Comparison of ENCODE assay signal across 15 cellular contexts in the genomic region with DNA sequence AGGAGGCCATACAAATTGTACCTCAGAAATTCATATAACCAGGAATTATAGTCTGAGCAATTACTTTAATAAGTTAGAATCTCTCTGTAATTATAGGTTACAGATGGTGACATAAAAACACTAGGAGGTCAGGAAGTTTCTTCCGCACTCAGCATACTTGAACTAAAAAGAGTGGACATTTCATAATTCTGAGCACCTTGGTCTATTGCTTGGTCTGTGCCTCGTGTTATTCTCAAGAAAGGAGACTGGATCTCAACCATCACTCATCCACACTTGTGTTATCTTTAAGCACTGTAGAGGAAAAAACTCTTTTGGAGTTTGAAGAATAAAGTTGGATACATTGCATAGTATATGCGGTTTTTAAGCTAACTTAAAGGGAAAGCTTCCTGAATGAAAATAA.
DNase-seq lines count a peak whose midpoint lies in the region; ATAC-seq and TF ChIP-seq lines count a peak whose summit lies in the region.
"Had no signal": no experiment of that assay in that cellular context is flagged by ENCODE, and none has a peak within 500 bp of the region (broad histone marks: within the 10 kb centered on the region; RNA-seq: fewer than 3 reads in every experiment).

No MANE protein-coding gene starts in this region.

- H3K9ac ChIP-seq in rectal smooth muscle tissue (ENCODE audit: low read length), result no peak overlapping the region
- H3K9ac ChIP-seq: BLaER1 treated with 17β-estradiol and CSF1 and Interleukin-3, amounts not matched to agents 10 nM and 100 nM had no signal

- WGBS in gastroesophageal sphincter (ENCODE audit: low coverage in 1 of 2), 2 donors, result 56 to 61% methylated on average over 2 to 3 of the region's 3 CpGs

- ATAC-seq in gastroesophageal sphincter (no peak), HG03354 (IDR thresholded peaks at IDR 0.05; ENCODE audit: poor library complexity, severe bottlenecking, unreplicated experiment) (no peak), GM18873 (IDR thresholded peaks at IDR 0.05; ENCODE audit: low FRiP score, unreplicated experiment) (no peak)
- ATAC-seq: GM23338 had no signal

- H3K36me3 ChIP-seq in gastroesophageal sphincter (no peaks in the 10 kb centered on the region), rectal smooth muscle tissue (ENCODE audit: control insufficient read depth, insufficient read depth, low read length) (no peaks in the 10 kb centered on the region), tibial artery (peaks cover 0 to 3% (median 0%) of the 10 kb centered on the region in 3 donors), MG63 (no peaks in the 10 kb centered on the region)
- H3K36me3 ChIP-seq: BLaER1 treated with 17β-estradiol and CSF1 and Interleukin-3, amounts not matched to agents 10 nM and 100 nM had no signal

- H3K9me3 ChIP-seq in gastroesophageal sphincter (no peaks in the 10 kb centered on the region), tibial artery (no peaks in the 10 kb centered on the region), MG63 (no peaks in the 10 kb centered on the region)
- H3K9me3 ChIP-seq: BLaER1 treated with 17β-estradiol and CSF1 and Interleukin-3, amounts not matched to agents 10 nM and 100 nM had no signal

- TF ChIP-seq POLR2A in gastroesophageal sphincter (IDR thresholded peaks at IDR 0.05), result no peak

- H3K27ac ChIP-seq in gastroesophageal sphincter (peak overlapping the region; percentile 87 to 96 (median 94)), rectal smooth muscle tissue (ENCODE audit: low read depth, low read length) (peak overlapping the region; percentile 30), tibial artery (peak overlapping the region; percentile 86)
- H3K27ac ChIP-seq: BLaER1 treated with 17β-estradiol and CSF1 and Interleukin-3, amounts not matched to agents 10 nM and 100 nM had no signal

- no peak for TF ChIP-seq CTCF in gastroesophageal sphincter (IDR thresholded peaks at IDR 0.05)
- TF ChIP-seq CTCF in tibial artery (IDR thresholded peaks at IDR 0.05), result no peak
- TF ChIP-seq CTCF in GM10266 (IDR thresholded peaks at IDR 0.05; ENCODE audit: control insufficient read depth, insufficient read depth, low read depth, missing control alignments), result no peak

- H3K4me3 ChIP-seq in gastroesophageal sphincter (no peak overlapping the region), rectal smooth muscle tissue (ENCODE audit: low read length) (no peak overlapping the region), tibial artery (no peak overlapping the region), MG63 (no peak overlapping the region)
- H3K4me3 ChIP-seq: BLaER1 treated with 17β-estradiol and CSF1 and Interleukin-3, amounts not matched to agents 10 nM and 100 nM; GM23338 had no signal

- no peaks in the 10 kb centered on the region for H3K27me3 ChIP-seq in gastroesophageal sphincter
- no peaks in the 10 kb centered on the region for H3K27me3 ChIP-seq in rectal smooth muscle tissue (ENCODE audit: control insufficient read depth, insufficient read depth, low read length)
- H3K27me3 ChIP-seq in tibial artery, result no peaks in the 10 kb centered on the region
- no peaks in the 10 kb centered on the region for H3K27me3 ChIP-seq in MG63
- H3K27me3 ChIP-seq: BLaER1 treated with 17β-estradiol and CSF1 and Interleukin-3, amounts not matched to agents 10 nM and 100 nM had no signal

- peak; percentile 70 for DNase-seq in NCI-H69 (lab: John Stamatoyannopoulos, UW)
- DNase-seq in tibial artery, result no peak
- no peak for DNase-seq in GM10266 (ENCODE audit: extremely low spot score)
- DNase-seq in MG63, result no peak
- DNase-seq: ACHN; Calu3; CD4-positive, CD25-positive, alpha-beta regulatory T cell; DMS 273 treated with DMSO at 0.1 percent for 48 hours; H7 had no signal

- H3K4me1 ChIP-seq in gastroesophageal sphincter (peaks cover 8 to 96% (median 29%) of the 10 kb centered on the region in 3 donors), rectal smooth muscle tissue (ENCODE audit: control insufficient read depth, insufficient read depth, low read length) (peaks cover 50% of the 10 kb centered on the region), tibial artery (peaks cover 0 to 93% (median 56%) of the 10 kb centered on the region in 4 donors)

- intact Hi-C loops in tibial artery (cut with DNase I; ENCODE audit: low total_unique reads), result loop anchor here (5.0 to 10.0 kb wide), 4 partner anchors 63 to 755 kb away; a partner anchor contains a TSS

- no peak for TF ChIP-seq EP300 in gastroesophageal sphincter (IDR thresholded peaks at IDR 0.05)

Comparison
In these comparisons a context has a peak if more than half of its experiments do, and no peak if none do; other contexts are left out.
1. H3K27ac ChIP-seq: peak in every context shown above with its lines; median percentile 94 in gastroesophageal sphincter; 86 in tibial artery; 30 in rectal smooth muscle tissue.